Comparison of ENCODE assay signal across 18 cellular contexts in genomic region chr16:12439443-12440232, GRCh38.
A peak's percentile ranks its signal among the peaks of the same experiment; 100 is the strongest.
DNase-seq lines count a peak whose midpoint lies in the region; ATAC-seq and TF ChIP-seq lines count a peak whose summit lies in the region.
"Had no signal": no experiment of that assay in that cellular context is flagged by ENCODE, and none has a peak within 500 bp of the region (broad histone marks: within the 10 kb centered on the region; RNA-seq: fewer than 3 reads in every experiment).

No MANE protein-coding gene starts in this region.

- peaks cover 15% of the 10 kb centered on the region for H3K36me3 Mint-ChIP-seq in activated naive CD8-positive, alpha-beta T cell treated with anti-CD3 and anti-CD28 coated beads, Interleukin-2, amount 50 U/mL, for 24 hours (ENCODE audit: low read depth)
- peaks cover 20% of the 10 kb centered on the region for H3K36me3 Mint-ChIP-seq in activated naive CD8-positive, alpha-beta T cell treated with anti-CD3 and anti-CD28 coated beads for 36 hours

- no peak overlapping the region for H2BK15ac ChIP-seq in mesenchymal stem cell (ENCODE audit: low read depth, poor library complexity, severe bottlenecking)

- H2AFZ ChIP-seq in OCI-LY3 (ENCODE audit: low read depth, low read length) = no peak overlapping the region
- H2AFZ ChIP-seq in parathyroid adenoma = no peak overlapping the region
- H2AFZ ChIP-seq in mesenchymal stem cell (ENCODE audit: low read depth, low read length) = no peak overlapping the region
- H2AFZ ChIP-seq: GM23338 had no signal

- H3K18ac ChIP-seq in mesenchymal stem cell (ENCODE audit: low read depth in 1 of 2, low read length in 2 of 2) = no peak overlapping the region

- no peak for TF ChIP-seq CTCF in OCI-LY3 (IDR thresholded peaks at IDR 0.05; ENCODE audit: low read depth, low read length)
- TF ChIP-seq CTCF in parathyroid adenoma (IDR thresholded peaks at IDR 0.05) = no peak

- peaks cover 12% of the 10 kb centered on the region for H3K9me3 Mint-ChIP-seq in activated naive CD8-positive, alpha-beta T cell treated with anti-CD3 and anti-CD28 coated beads, Interleukin-2, amount 50 U/mL, for 24 hours
- H3K9me3 Mint-ChIP-seq in activated naive CD8-positive, alpha-beta T cell treated with anti-CD3 and anti-CD28 coated beads for 36 hours = peaks cover 8% of the 10 kb centered on the region
- H3K9me3 Mint-ChIP-seq: effector memory CD8-positive, alpha-beta T cell had no signal

- H3K4me3 ChIP-seq in OCI-LY3 (ENCODE audit: low read length) (no peak overlapping the region), parathyroid adenoma (ENCODE audit: low read depth, low read length) (no peak overlapping the region), HAP-1 (no peak overlapping the region), mesenchymal stem cell (ENCODE audit: insufficient read depth in 1 of 2, low read depth in 1 of 2, low read length in 2 of 2) (no peak overlapping the region)
- H3K4me3 ChIP-seq: GM23338, heart right ventricle had no signal

- H3K27ac Mint-ChIP-seq in activated naive CD8-positive, alpha-beta T cell treated with anti-CD3 and anti-CD28 coated beads, Interleukin-2, amount 50 U/mL, for 24 hours = no peak overlapping the region
- no peak overlapping the region for H3K27ac Mint-ChIP-seq in activated naive CD8-positive, alpha-beta T cell treated with anti-CD3 and anti-CD28 coated beads for 36 hours
- H3K27ac Mint-ChIP-seq: effector memory CD8-positive, alpha-beta T cell; GM23338; nephron progenitor cell; T-helper 17 cell had no signal

- DNase-seq in activated naive CD8-positive, alpha-beta T cell treated with anti-CD3 and anti-CD28 coated beads, Interleukin-2, amount 50 U/mL, for 24 hours = no peak
- DNase-seq in activated naive CD8-positive, alpha-beta T cell treated with anti-CD3 and anti-CD28 coated beads for 36 hours = no peak
- DNase-seq in NCI-H1105 treated with DMSO at 0.1 percent for 48 hours (lab: John Stamatoyannopoulos, UW) = peak; percentile 88
- no peak for DNase-seq in DMS114 treated with DMSO at 0.1 percent for 48 hours (lab: John Stamatoyannopoulos, UW; ENCODE audit: unreplicated experiment)
- no peak for DNase-seq in HAP-1 (ENCODE audit: low spot score in 2 of 2)
- no peak for DNase-seq in mesenchymal stem cell
- DNase-seq: activated CD8-positive, alpha-beta memory T cell treated with anti-CD3 and anti-CD28 coated beads, Interleukin-2, amount 50 U/mL, for 48 hours; CD8-positive, alpha-beta memory T cell; effector memory CD8-positive, alpha-beta T cell; heart right ventricle; nephron progenitor cell; NK-92 treated with Interleukin-12 subunit alpha and Interleukin-12 subunit beta, amount 100 ng/mL, for 24 hours; stimulated activated CD4-positive, alpha-beta T cell treated with anti-CD3 and anti-CD28 coated beads, Interleukin-15, amount 100 ng/mL, for 24 hours; T-helper 17 cell had no signal

- no peak overlapping the region for H4K8ac ChIP-seq in mesenchymal stem cell (ENCODE audit: low read length)

- H2AK5ac ChIP-seq in mesenchymal stem cell (ENCODE audit: low read length, severe bottlenecking) = no peak overlapping the region

- H3K79me2 ChIP-seq in OCI-LY3 (ENCODE audit: low read length) (no peaks in the 10 kb centered on the region), parathyroid adenoma (peaks cover 10% of the 10 kb centered on the region)

- H3K4me3 Mint-ChIP-seq in activated naive CD8-positive, alpha-beta T cell treated with anti-CD3 and anti-CD28 coated beads, Interleukin-2, amount 50 U/mL, for 24 hours = no peak overlapping the region
- no peak overlapping the region for H3K4me3 Mint-ChIP-seq in activated naive CD8-positive, alpha-beta T cell treated with anti-CD3 and anti-CD28 coated beads for 36 hours
- H3K4me3 Mint-ChIP-seq: CD8-positive, alpha-beta memory T cell; effector memory CD8-positive, alpha-beta T cell; GM23338; memory B cell; nephron progenitor cell; T-helper 17 cell had no signal

- H3K4me1 ChIP-seq in OCI-LY3 (ENCODE audit: low read length) = peaks cover 8% of the 10 kb centered on the region; the same call in 1 of the 2 replicates
- H3K4me1 ChIP-seq in parathyroid adenoma = peaks cover 6% of the 10 kb centered on the region
- H3K4me1 ChIP-seq in HAP-1 = no peaks in the 10 kb centered on the region
- H3K4me1 ChIP-seq in mesenchymal stem cell (ENCODE audit: control insufficient read depth, insufficient read depth, low read depth, low read length) = peaks cover 16% of the 10 kb centered on the region

- H2BK120ac ChIP-seq in mesenchymal stem cell (ENCODE audit: low read depth, low read length) = no peak overlapping the region

- H3K79me1 ChIP-seq in mesenchymal stem cell (replicated peaks; ENCODE audit: low read length, poor library complexity, severe bottlenecking) = no peaks in the 10 kb centered on the region

- H4K91ac ChIP-seq in mesenchymal stem cell (ENCODE audit: low read length) = no peak overlapping the region

- no peak overlapping the region for H2BK12ac ChIP-seq in mesenchymal stem cell (ENCODE audit: low read length in 2 of 2)

- no peaks in the 10 kb centered on the region for H4K20me1 ChIP-seq in OCI-LY3 (ENCODE audit: insufficient read depth, low read length)

- H3K9me3 ChIP-seq in OCI-LY3 (ENCODE audit: insufficient read depth, low read length) = no peaks in the 10 kb centered on the region
- H3K9me3 ChIP-seq in parathyroid adenoma (ENCODE audit: control insufficient read depth, low read length) = no peaks in the 10 kb centered on the region
- H3K9me3 ChIP-seq in HAP-1 = no peaks in the 10 kb centered on the region
- no peaks in the 10 kb centered on the region for H3K9me3 ChIP-seq in mesenchymal stem cell (ENCODE audit: control insufficient read depth, low read length)

- in situ Hi-C loops in HAP-1 (cut with MboI; ENCODE audit: low sequenced_read_pairs) = no loop called here

- H3K27ac ChIP-seq in OCI-LY3 (ENCODE audit: low read length) = no peak overlapping the region
- no peak overlapping the region for H3K27ac ChIP-seq in parathyroid adenoma
- no peak overlapping the region for H3K27ac ChIP-seq in mesenchymal stem cell (ENCODE audit: low read length, poor library complexity, severe bottlenecking)
- H3K27ac ChIP-seq: heart right ventricle had no signal

- no peaks in the 10 kb centered on the region for H3K27me3 ChIP-seq in OCI-LY3 (ENCODE audit: low read depth, low read length)
- H3K27me3 ChIP-seq in parathyroid adenoma (ENCODE audit: control insufficient read depth, insufficient read depth, low read length) = no peaks in the 10 kb centered on the region
- no peaks in the 10 kb centered on the region for H3K27me3 ChIP-seq in HAP-1 (ENCODE audit: low read depth)
- no peaks in the 10 kb centered on the region for H3K27me3 ChIP-seq in mesenchymal stem cell (ENCODE audit: control insufficient read depth in 1 of 2, insufficient read depth in 1 of 2, low read length in 2 of 2)
- H3K27me3 ChIP-seq: heart right ventricle had no signal

- ATAC-seq in activated naive CD8-positive, alpha-beta T cell treated with anti-CD3 and anti-CD28 coated beads, Interleukin-2, amount 50 U/mL, for 24 hours = peak; percentile 29
- ATAC-seq: effector memory CD8-positive, alpha-beta T cell; GM23338; T-helper 17 cell had no signal

- H2BK5ac ChIP-seq in mesenchymal stem cell (ENCODE audit: low read depth, low read length, poor library complexity, severe bottlenecking) = no peak overlapping the region

- WGBS in mesenchymal stem cell = 86% methylated on average over 11 of the region's 12 CpGs

- peaks cover 6% of the 10 kb centered on the region for H3K4me1 Mint-ChIP-seq in activated naive CD8-positive, alpha-beta T cell treated with anti-CD3 and anti-CD28 coated beads, Interleukin-2, amount 50 U/mL, for 24 hours
- H3K4me1 Mint-ChIP-seq in activated naive CD8-positive, alpha-beta T cell treated with anti-CD3 and anti-CD28 coated beads for 36 hours = peaks cover 6% of the 10 kb centered on the region

- no peak overlapping the region for H3K14ac ChIP-seq in mesenchymal stem cell (ENCODE audit: low read length in 2 of 2)

- no peak overlapping the region for H3K4ac ChIP-seq in mesenchymal stem cell (ENCODE audit: low read depth in 1 of 2, low read length in 2 of 2)

- H3K23ac ChIP-seq in mesenchymal stem cell (ENCODE audit: low read length in 2 of 2) = no peak overlapping the region

- no peaks in the 10 kb centered on the region for H3K27me3 Mint-ChIP-seq in activated naive CD8-positive, alpha-beta T cell treated with anti-CD3 and anti-CD28 coated beads, Interleukin-2, amount 50 U/mL, for 24 hours
- no peaks in the 10 kb centered on the region for H3K27me3 Mint-ChIP-seq in activated naive CD8-positive, alpha-beta T cell treated with anti-CD3 and anti-CD28 coated beads for 36 hours
- H3K27me3 Mint-ChIP-seq: CD8-positive, alpha-beta memory T cell; effector memory CD8-positive, alpha-beta T cell; memory B cell; T-helper 17 cell had no signal

- no peak overlapping the region for H3K9ac ChIP-seq in OCI-LY3 (ENCODE audit: low read length)
- H3K9ac ChIP-seq in parathyroid adenoma = no peak overlapping the region
- H3K9ac ChIP-seq in mesenchymal stem cell (ENCODE audit: low read length) = no peak overlapping the region

- no peaks in the 10 kb centered on the region for H3K36me3 ChIP-seq in OCI-LY3 (replicated peaks; ENCODE audit: low read depth, low read length)
- H3K36me3 ChIP-seq in parathyroid adenoma (ENCODE audit: control insufficient read depth, insufficient read depth, low read length) = no peaks in the 10 kb centered on the region
- no peaks in the 10 kb centered on the region for H3K36me3 ChIP-seq in HAP-1 (replicated peaks)
- H3K36me3 ChIP-seq in mesenchymal stem cell (ENCODE audit: control insufficient read depth in 1 of 2, insufficient read depth in 2 of 2, low read depth in 1 of 2, low read length in 2 of 2) = peaks cover 4 to 16% of the 10 kb centered on the region in 2 experiments

- H3K4me2 ChIP-seq in OCI-LY3 (ENCODE audit: low read length) (peak overlapping the region; percentile 9; the same call in 1 of the 2 replicates), parathyroid adenoma (ENCODE audit: low read length) (peak overlapping the region; percentile 33), mesenchymal stem cell (ENCODE audit: low read length, poor library complexity, severe bottlenecking) (no peak overlapping the region)
- H3K4me2 ChIP-seq: GM23338 had no signal
